In the genomic region with DNA sequence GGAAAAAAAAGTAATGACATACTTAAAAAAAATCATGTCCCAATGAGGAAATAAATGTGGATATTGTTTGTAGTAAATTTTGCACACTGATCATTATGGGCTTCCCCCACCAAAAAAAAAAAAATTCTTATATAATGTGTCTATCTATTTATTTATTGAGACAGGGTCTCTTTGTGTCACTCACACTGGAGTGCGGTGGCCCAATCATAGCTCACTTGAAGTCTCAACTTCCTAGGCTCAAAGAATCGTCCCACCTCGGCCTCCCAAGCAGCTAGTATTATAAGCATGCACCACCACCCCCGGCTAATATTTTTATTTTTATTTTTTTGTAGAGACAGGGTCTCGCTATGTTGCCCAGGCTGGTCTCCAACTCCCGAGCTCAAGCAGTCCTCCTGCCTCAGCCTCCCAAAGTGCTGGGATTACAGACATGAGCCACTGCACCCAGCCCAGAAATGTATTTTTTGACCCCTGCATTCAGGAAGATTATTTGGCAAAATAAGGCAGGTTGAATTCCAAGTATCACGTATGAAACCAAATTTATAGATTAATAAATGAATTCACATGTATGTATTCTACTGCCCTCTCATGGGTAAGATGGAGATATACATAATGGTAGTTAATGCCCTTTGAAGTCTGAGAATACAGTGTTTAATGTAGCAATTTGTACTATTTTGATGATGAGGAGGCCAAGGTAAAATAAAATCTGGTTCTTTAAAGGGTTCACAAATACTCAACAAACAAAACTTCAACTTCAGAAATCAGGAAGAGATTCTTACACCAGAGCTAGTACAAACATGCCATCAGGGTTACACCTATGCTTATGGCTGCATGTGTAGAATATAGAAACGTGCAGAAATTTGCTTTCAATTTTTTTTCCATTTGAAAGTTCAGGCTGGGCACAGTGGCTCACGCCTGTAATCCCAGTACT, we compare ENCODE assay signal across 8 cellular contexts. TPM values are rescaled to one million over a fixed set of nuclear protein-coding genes. Genes with fewer than 3 reads are reported as not detected.
A peak's percentile ranks its signal among the peaks of the same experiment; 100 is the strongest.
DNase-seq lines count a peak whose midpoint lies in the region; ATAC-seq, FAIRE-seq and TF ChIP-seq lines count a peak whose summit lies in the region.

No MANE protein-coding gene starts in this region.

- H3K36me3 ChIP-seq in heart right ventricle: no peaks in the 10 kb centered on the region
- no peaks in the 10 kb centered on the region for H3K36me3 ChIP-seq in Peyer's patch
- H3K36me3 ChIP-seq in upper lobe of left lung: no peaks in the 10 kb centered on the region
- no peaks in the 10 kb centered on the region for H3K36me3 ChIP-seq in kidney (ENCODE audit: control insufficient read depth in 1 of 2, insufficient read depth in 2 of 2, low read length in 2 of 2)

- WGBS in heart right ventricle, 2 donors: 66 to 67% methylated on average over 9 of the region's 9 CpGs
- 59 to 69% methylated on average over 9 of the region's 9 CpGs for WGBS in upper lobe of left lung, 2 donors

- DNase-seq in heart right ventricle (no peak), Right ventricle myocardium inferior (ENCODE audit: missing footprints) (no peak), Peyer's patch (no peak), epithelial cell of proximal tubule (ENCODE audit: low read depth) (no peak), upper lobe of left lung (no peak), kidney (no peak)

- H3K4me3 ChIP-seq in heart right ventricle (peak overlapping the region in 4 of 10 donors; percentile 72 to 83 (median 78)), Peyer's patch (no peak overlapping the region), epithelial cell of proximal tubule (ENCODE audit: low read depth, low read length) (no peak overlapping the region), upper lobe of left lung (peak overlapping the region in 3 of 4 donors; percentile 61 to 86 (median 77)), kidney (ENCODE audit: low read length in 2 of 2) (no peak overlapping the region)

- TF ChIP-seq CTCF in heart right ventricle (IDR thresholded peaks at IDR 0.05) (peak in 7 of 9 donors; percentile 25 to 49 (median 33)), Peyer's patch (IDR thresholded peaks at IDR 0.05) (peak in 5 of 6 experiments; percentile 22 to 47 (median 37)), epithelial cell of proximal tubule (conservative IDR thresholded peaks at IDR 0.05; ENCODE audit: low read depth, low read length) (peak; percentile 36), upper lobe of left lung (IDR thresholded peaks at IDR 0.05) (peak in 3 of 6 experiments; percentile 21 to 29 (median 28)), kidney (IDR thresholded peaks at IDR 0.05; ENCODE audit: borderline replicate concordance, extremely low read depth, insufficient read depth) (no peak)

- TF ChIP-seq EP300 in upper lobe of left lung (IDR thresholded peaks at IDR 0.05): no peak

- no peak for TF ChIP-seq POLR2A in Peyer's patch (IDR thresholded peaks at IDR 0.05)
- no peak for TF ChIP-seq POLR2A in upper lobe of left lung (IDR thresholded peaks at IDR 0.05)

- no peak for FAIRE-seq in kidney (lab: Jason Lieb, UNC)

- H3K27me3 ChIP-seq in heart right ventricle (peaks cover 0 to 4% (median 0%) of the 10 kb centered on the region in 7 donors), Peyer's patch (no peaks in the 10 kb centered on the region), upper lobe of left lung (no peaks in the 10 kb centered on the region)

- no peak overlapping the region for H3K9ac ChIP-seq in kidney (ENCODE audit: low read length in 2 of 2)

- H3K27ac ChIP-seq in heart right ventricle: peak overlapping the region in 4 of 10 donors; percentile 74 to 85 (median 83)
- no peak overlapping the region for H3K27ac ChIP-seq in Peyer's patch
- peak overlapping the region in 3 of 4 donors; percentile 82 to 90 (median 87) for H3K27ac ChIP-seq in upper lobe of left lung
- no peak overlapping the region for H3K27ac ChIP-seq in kidney (ENCODE audit: low read depth in 2 of 2, low read length in 2 of 2)

- intact Hi-C loops in heart right ventricle (cut with DNase I): loop anchor here in 5 of 10 donors (2.0 to 10.0 kb wide), 5 partner anchors 86 to 326 kb away; a partner anchor contains a TSS
- intact Hi-C loops in Right ventricle myocardium inferior (cut with DNase I): loop anchor here (5.0 kb wide), 2 partner anchors 89 to 324 kb away; a partner anchor contains a TSS
- intact Hi-C loops in kidney (cut with DNase I): no loop called here

- H3K9me3 ChIP-seq in heart right ventricle (no peaks in the 10 kb centered on the region), Peyer's patch (no peaks in the 10 kb centered on the region), upper lobe of left lung (no peaks in the 10 kb centered on the region), kidney (ENCODE audit: control insufficient read depth in 1 of 2, low read length in 2 of 2) (no peaks in the 10 kb centered on the region)

- H3K4me1 ChIP-seq in heart right ventricle (peaks cover 0 to 19% (median 9%) of the 10 kb centered on the region in 9 donors), Peyer's patch (peaks cover 0 to 7% (median 0%) of the 10 kb centered on the region in 4 donors), upper lobe of left lung (peaks cover 0 to 21% (median 8%) of the 10 kb centered on the region in 4 donors), kidney (ENCODE audit: control insufficient read depth in 1 of 2, insufficient read depth in 1 of 2, low read depth in 1 of 2, low read length in 2 of 2) (peaks cover 0 to 4% of the 10 kb centered on the region in 2 donors)

- ATAC-seq in heart right ventricle (no peak), Right ventricle myocardium inferior (no peak), upper lobe of left lung (ENCODE audit: low FRiP score in 2 of 2) (no peak), HG02973 (IDR thresholded peaks at IDR 0.05; ENCODE audit: unreplicated experiment) (no peak), HG02870 (IDR thresholded peaks at IDR 0.05; ENCODE audit: unreplicated experiment) (no peak)

RNA-seq across cellular contexts. Expression of a gene that starts 1.4 kb away (rescaled TPM):
- total RNA-seq in heart right ventricle (1 to 10 TPM; 2.8 to 5.2 (median 3.5) TPM), Right ventricle myocardium inferior (2.6 TPM), Peyer's patch (10 to 100 TPM in 1 of 4 donors, 1 to 10 TPM in 1, under 1 TPM in 2; 0.35 to 17.3 (median 0.82) TPM), epithelial cell of proximal tubule (0.29 and 0.81 TPM in 2 replicates), upper lobe of left lung (1 to 10 TPM; 2.1 to 6.5 (median 3.6) TPM), kidney (2.5 TPM)
- polyA plus RNA-seq in heart right ventricle (1 to 10 TPM; 1.3 to 2.9 TPM), kidney (ENCODE audit: insufficient read depth, low read depth, low replicate concordance) (0.88 TPM)

RNA-seq across cellular contexts. Expression of a gene that starts 24.1 kb away (rescaled TPM):
- total RNA-seq in heart right ventricle (under 1 TPM in 1 of 10 donors, not detected in 9; 0.59 TPM), Right ventricle myocardium inferior (not detected), Peyer's patch (1 to 10 TPM in 3 of 4 donors, not detected in 1; 1.2 to 4.4 (median 2.5) TPM), epithelial cell of proximal tubule (not detected in 2 replicates), upper lobe of left lung (under 1 TPM in 3 of 6 donors, not detected in 3; 0.26 to 0.77 (median 0.30) TPM), kidney (1.5 TPM)
- polyA plus RNA-seq in heart right ventricle (not detected), kidney (ENCODE audit: insufficient read depth, low read depth, low replicate concordance) (not detected)

RNA-seq across cellular contexts. Expression of a gene that starts 45.3 kb away (rescaled TPM):
- total RNA-seq in heart right ventricle (10 to 100 TPM in 2 of 10 donors, 1 to 10 TPM in 8; 6.2 to 17.2 (median 8.6) TPM), Right ventricle myocardium inferior (7.2 TPM), Peyer's patch (10 to 100 TPM; 26.4 to 44.0 (median 29.7) TPM), epithelial cell of proximal tubule (79.4 and 92.3 TPM in 2 replicates), upper lobe of left lung (10 to 100 TPM; 11.5 to 36.6 (median 25.4) TPM), kidney (35.2 TPM)
- polyA plus RNA-seq in heart right ventricle (10 to 100 TPM in 1 of 2 donors, 1 to 10 TPM in 1; 6.2 to 10.0 TPM), kidney (ENCODE audit: insufficient read depth, low read depth, low replicate concordance) (13.3 TPM)

Comparison
In these comparisons a context has a peak if more than half of its experiments do, and no peak if none do; other contexts are left out.
1. H3K27ac ChIP-seq: peak in upper lobe of left lung (3 of 4); none in Peyer's patch (0 of 4) and kidney (0 of 2).
2. H3K4me3 ChIP-seq: peak in upper lobe of left lung (3 of 4); none in Peyer's patch (0 of 4), epithelial cell of proximal tubule (single experiment) and kidney (0 of 2).